18 cellular contexts compared by ENCODE assay signal in genomic region chr19:14476307-14476662, GRCh38. TPM values are rescaled to one million over a fixed set of nuclear protein-coding genes. Genes with fewer than 3 reads are reported as not detected.
DNase-seq lines count a peak whose midpoint lies in the region; ATAC-seq, FAIRE-seq and TF ChIP-seq lines count a peak whose summit lies in the region.
"Had no signal": no experiment of that assay in that cellular context is flagged by ENCODE, and none has a peak within 500 bp of the region (broad histone marks: within the 10 kb centered on the region; RNA-seq: fewer than 3 reads in every experiment).

No MANE protein-coding gene starts in this region.

- FAIRE-seq in A549 (lab: Jason Lieb, UNC), result no peak

- CTCF ChIA-PET in A549 (lab: Yijun Ruan, JAX), result interaction anchor here (1.2 kb wide), 2 partner anchors 10 to 11 kb away, joined by 3 to 4 read pairs; no protein-coding TSS in a partner anchor
- CTCF ChIA-PET in HCT116 (lab: Charles Lee), result interaction anchor here (0.8 kb wide), 1 partner anchor 8 kb away, joined by 3 read pairs; no protein-coding TSS in a partner anchor

- H3K4me2 ChIP-seq in A549, result peak overlapping the region; percentile 61
- peak overlapping the region; percentile 72 for H3K4me2 ChIP-seq in HCT116 (ENCODE audit: low read length)

- peaks cover 36% of the 10 kb centered on the region for H3K36me3 Mint-ChIP-seq in central memory CD8-positive, alpha-beta T cell (ENCODE audit: insufficient read depth)
- H3K36me3 Mint-ChIP-seq in mesothelial cell of epicardium, result peaks cover 4% of the 10 kb centered on the region
- H3K36me3 Mint-ChIP-seq: naive B cell had no signal

- intact Hi-C loops in HCT116 (cut with micrococcal nuclease) (no loop called here), uterus (cut with DNase I; ENCODE audit: low total_unique reads) (no loop called here)

- no peak for TF ChIP-seq POLR2A in A549 (IDR thresholded peaks at IDR 0.05; ENCODE audit: low read length)
- no peak for TF ChIP-seq POLR2A in HCT116 (IDR thresholded peaks at IDR 0.05; ENCODE audit: borderline replicate concordance, extremely low read depth, insufficient read depth, insufficient read length)
- TF ChIP-seq POLR2A in uterus (IDR thresholded peaks at IDR 0.05), result no peak

- H3K9ac ChIP-seq in HCT116 (ENCODE audit: low read length), result peak overlapping the region; percentile 45; the same call in 1 of the 2 replicates

- TF ChIP-seq CTCF in A549 (IDR thresholded peaks at IDR 0.05) (no peak), HCT116 (IDR thresholded peaks at IDR 0.05 in 2 of 3, conservative IDR thresholded peaks at IDR 0.05 in 1 of 3; ENCODE audit: borderline replicate concordance in 1 of 3, insufficient read depth in 1 of 3, low read depth in 2 of 3, low read length in 2 of 3) (no peak), mesothelial cell of epicardium (IDR thresholded peaks at IDR 0.05; ENCODE audit: unreplicated experiment) (no peak), uterus (IDR thresholded peaks at IDR 0.05) (no peak)

- H2AFZ ChIP-seq in HCT116 (ENCODE audit: low read depth, low read length, poor library complexity, severe bottlenecking), result no peak overlapping the region

- H4K20me1 ChIP-seq in HCT116 (ENCODE audit: insufficient read depth), result no peaks in the 10 kb centered on the region

- H3K4me1 ChIP-seq in A549 (peaks cover 35% of the 10 kb centered on the region), HCT116 (ENCODE audit: control insufficient read depth in 1 of 2, insufficient read depth in 2 of 2, low read length in 2 of 2) (peaks cover 22 to 50% of the 10 kb centered on the region in 2 experiments; a peak in 3 of 4 replicates), uterus (peaks cover 0 to 14% of the 10 kb centered on the region in 2 donors)

- no peaks in the 10 kb centered on the region for H3K9me2 ChIP-seq in HCT116 (ENCODE audit: insufficient read depth)

- H3K27me3 ChIP-seq in HCT116 (ENCODE audit: insufficient read depth, low read length), result no peaks in the 10 kb centered on the region
- H3K27me3 ChIP-seq in uterus, result peaks cover 0 to 8% of the 10 kb centered on the region in 2 donors

- peak overlapping the region; percentile 61 for H3K27ac Mint-ChIP-seq in central memory CD8-positive, alpha-beta T cell (ENCODE audit: low read depth)
- peak overlapping the region; percentile 44 for H3K27ac Mint-ChIP-seq in mesothelial cell of epicardium
- H3K27ac Mint-ChIP-seq: CD8-positive, alpha-beta T cell; stimulated activated naive B cell treated with anti-CD40 and anti-IgM and Interleukin-4, amounts not matched to agents 10 μg/mL and 1 μg/mL and 100 μg/mL, for 72 hours had no signal

- TF ChIP-seq EP300 in A549 (IDR thresholded peaks at IDR 0.05), result no peak

- WGBS in A549 (ENCODE audit: missing lambda C conversion rate), result 74% methylated on average over 3 of the region's 7 CpGs

- H3K36me3 ChIP-seq in HCT116 (ENCODE audit: control insufficient read depth in 1 of 2, insufficient read depth in 2 of 2, low read length in 2 of 2), result peaks cover 9 to 10% of the 10 kb centered on the region in 2 experiments; a peak in 3 of 4 replicates
- H3K36me3 ChIP-seq in uterus, result no peaks in the 10 kb centered on the region

- TF ChIP-seq RAD21 in A549 (conservative IDR thresholded peaks at IDR 0.05 in 1 of 2, IDR thresholded peaks at IDR 0.05 in 1 of 2) (no peak), HCT116 (IDR thresholded peaks at IDR 0.05; ENCODE audit: low read depth) (no peak)

- H3K4me1 Mint-ChIP-seq in central memory CD8-positive, alpha-beta T cell, result peaks cover 42% of the 10 kb centered on the region
- H3K4me1 Mint-ChIP-seq in mesothelial cell of epicardium, result peaks cover 44% of the 10 kb centered on the region

- H3K27ac ChIP-seq in A549 (peak overlapping the region; percentile 38 to 84; a peak in 3 of 6 replicates), HCT116 (ENCODE audit: low read depth, low read length) (peak overlapping the region; percentile 51; the same call in 1 of the 2 replicates), uterus (no peak overlapping the region)
- H3K27ac ChIP-seq: tibial artery had no signal

- ATAC-seq in A549 (no peak), HCT116 (no peak), GM19035 (IDR thresholded peaks at IDR 0.05; ENCODE audit: unreplicated experiment) (no peak)
- no peak for ATAC-seq in central memory CD8-positive, alpha-beta T cell (replicated peaks; ENCODE audit: extremely low read depth, poor library complexity, severe bottlenecking)

- TSS peak; percentile 39 for BruUV-seq in HCT116 (replicated peaks; lab: Mats Ljungman, UMichigan)

- H3K4me3 ChIP-seq in A549, result no peak overlapping the region
- peak overlapping the region in 1 of 2 experiments; percentile 3; a peak in 1 of 4 replicates for H3K4me3 ChIP-seq in HCT116 (replicated peaks in 1 of 2; ENCODE audit: low read depth in 1 of 2, low read length in 2 of 2)
- H3K4me3 ChIP-seq in uterus, result no peak overlapping the region
- H3K4me3 ChIP-seq: lower lobe of right lung, tibial artery had no signal

- RAD21 ChIA-PET in HCT116 (lab: Charles Lee; ENCODE audit: low non-redundant PET in 1 of 2, low total read pairs in 2 of 2, uncharacterized antibody in 2 of 2, unreplicated experiment in 2 of 2), result no interaction called here

- peak overlapping the region; percentile 37 for H3K4me3 Mint-ChIP-seq in central memory CD8-positive, alpha-beta T cell
- no peak overlapping the region for H3K4me3 Mint-ChIP-seq in mesothelial cell of epicardium
- H3K4me3 Mint-ChIP-seq: CD8-positive, alpha-beta T cell had no signal

- POLR2A ChIA-PET in A549 (lab: Yijun Ruan, JAX) (interaction anchor here (0.8 kb wide), 1 partner anchor 66 kb away, joined by 3 read pairs; no protein-coding TSS in a partner anchor), HCT116 (lab: Charles Lee) (no interaction called here)

- H3K27me3 Mint-ChIP-seq in central memory CD8-positive, alpha-beta T cell, result peaks cover 24% of the 10 kb centered on the region
- no peaks in the 10 kb centered on the region for H3K27me3 Mint-ChIP-seq in mesothelial cell of epicardium (ENCODE audit: low read depth)

- H3K9me3 ChIP-seq in A549, result no peaks in the 10 kb centered on the region
- no peaks in the 10 kb centered on the region for H3K9me3 ChIP-seq in HCT116 (ENCODE audit: control insufficient read depth in 1 of 2, insufficient read depth in 1 of 2, low read depth in 1 of 2, low read length in 2 of 2)
- no peaks in the 10 kb centered on the region for H3K9me3 ChIP-seq in uterus
- H3K9me3 ChIP-seq: lower lobe of right lung, tibial artery had no signal

- H3K79me2 ChIP-seq in HCT116 (ENCODE audit: insufficient read depth, low read length), result no peaks in the 10 kb centered on the region; the same call in 1 of the 2 replicates

- H3K9me3 Mint-ChIP-seq in central memory CD8-positive, alpha-beta T cell, result no peaks in the 10 kb centered on the region
- no peaks in the 10 kb centered on the region for H3K9me3 Mint-ChIP-seq in mesothelial cell of epicardium
- H3K9me3 Mint-ChIP-seq: CD8-positive, alpha-beta T cell; naive B cell; stimulated activated naive B cell treated with anti-CD40 and anti-IgM and Interleukin-4, amounts not matched to agents 10 μg/mL and 1 μg/mL and 100 μg/mL, for 72 hours had no signal

- DNase-seq in A549 (ENCODE audit: low read depth in 1 of 2, low spot score in 1 of 2) (no peak), HCT116 (ENCODE audit: low read depth, low spot score) (no peak), mesothelial cell of epicardium (ENCODE audit: low spot score in 2 of 2, unreplicated experiment in 2 of 2) (no peak), uterus (no peak), RPMI8226 (no peak), NCI-H226 (no peak)
- DNase-seq in central memory CD8-positive, alpha-beta T cell (ENCODE audit: low spot score in 2 of 2), result no peak
- DNase-seq: amniotic stem cell; lower lobe of right lung; naive B cell; NCI-H146; NCI-H345; stimulated activated naive B cell treated with anti-CD40 and anti-IgM and Interleukin-4, amounts not matched to agents 10 μg/mL and 1 μg/mL and 100 μg/mL, for 72 hours had no signal

RNA-seq across cellular contexts. Expression of gene PTGER1, which starts 1.1 kb away (rescaled TPM):
- 0.06 TPM in 1 of 2 replicates, not detected in the other for polyA plus RNA-seq in A549 (2011; rRNA removed)
- 0.12 and 0.27 TPM in 2 replicates for polyA plus RNA-seq in A549 (2012; cell fraction: cytosol; rRNA removed)
- 0.21 and 0.70 TPM in 2 replicates for polyA plus RNA-seq in A549 (2012; cell fraction: nucleus; rRNA removed)
- polyA plus RNA-seq in A549 (2017; fragmentation: RNase III; extraction: RNeasy Plus Mini Kit Qiagen cat#74134 plus additional on column Dnase treatment), result 0.12 to 0.18 TPM (median 0.17 TPM) in 3 replicates
- polyA minus RNA-seq in A549 (2011; rRNA and poly(A)+ RNA removed), result not detected in 2 replicates
- 1.1 TPM for total RNA-seq in HCT116 (2021; ENCODE audit: unreplicated experiment)
- 0.47 and 0.55 TPM in 2 replicates for polyA plus RNA-seq in HCT116 (2012)
- total RNA-seq in mesothelial cell of epicardium, result 2.8 to 3.5 TPM (median 2.8 TPM) in 3 replicates
- 1 to 10 TPM in 1 of 4 donors, under 1 TPM in 1, not detected in 2; 0.30 to 1.2 TPM for total RNA-seq in uterus
- total RNA-seq: A673, Right ventricle myocardium inferior had no signal

RNA-seq across cellular contexts. Expression of gene GIPC1, which starts 19.6 kb away (rescaled TPM):
- 41.4 and 52.9 TPM in 2 replicates for polyA plus RNA-seq in A549 (2011; rRNA removed)
- polyA plus RNA-seq in A549 (2012; cell fraction: cytosol; rRNA removed), result 99.5 and 148 TPM in 2 replicates
- 116 and 149 TPM in 2 replicates for polyA plus RNA-seq in A549 (2012; cell fraction: nucleus; rRNA removed)
- 81.4 to 88.6 TPM (median 86.4 TPM) in 3 replicates for polyA plus RNA-seq in A549 (2017; fragmentation: RNase III; extraction: RNeasy Plus Mini Kit Qiagen cat#74134 plus additional on column Dnase treatment)
- polyA minus RNA-seq in A549 (2011; rRNA and poly(A)+ RNA removed), result 27.3 and 33.1 TPM in 2 replicates
- 103 TPM for total RNA-seq in HCT116 (2021; ENCODE audit: unreplicated experiment)
- 112 and 135 TPM in 2 replicates for polyA plus RNA-seq in HCT116 (2012)
- total RNA-seq in mesothelial cell of epicardium, result 108 to 111 TPM (median 111 TPM) in 3 replicates
- total RNA-seq in uterus, result 10 to 100 TPM; 14.1 to 70.0 (median 36.3) TPM

RNA-seq across cellular contexts. Expression of gene DNAJB1, which starts 41.9 kb away (rescaled TPM):
- 124 and 126 TPM in 2 replicates for polyA plus RNA-seq in A549 (2011; rRNA removed)
- polyA plus RNA-seq in A549 (2012; cell fraction: cytosol; rRNA removed), result 119 and 126 TPM in 2 replicates
- 90.3 and 104 TPM in 2 replicates for polyA plus RNA-seq in A549 (2012; cell fraction: nucleus; rRNA removed)
- polyA plus RNA-seq in A549 (2017; fragmentation: RNase III; extraction: RNeasy Plus Mini Kit Qiagen cat#74134 plus additional on column Dnase treatment), result 110 to 128 TPM (median 116 TPM) in 3 replicates
- polyA minus RNA-seq in A549 (2011; rRNA and poly(A)+ RNA removed), result 85.5 and 90.5 TPM in 2 replicates
- total RNA-seq in HCT116 (2021; ENCODE audit: unreplicated experiment), result 175 TPM
- 129 and 139 TPM in 2 replicates for polyA plus RNA-seq in HCT116 (2012)
- 106 to 113 TPM (median 110 TPM) in 3 replicates for total RNA-seq in mesothelial cell of epicardium
- 10 to 100 TPM; 10.2 to 66.9 (median 40.6) TPM for total RNA-seq in uterus

RNA-seq across cellular contexts. Expression of gene PKN1, which starts 43.2 kb away (rescaled TPM):
- 26.5 and 33.4 TPM in 2 replicates for polyA plus RNA-seq in A549 (2011; rRNA removed)
- polyA plus RNA-seq in A549 (2012; cell fraction: cytosol; rRNA removed), result 52.0 and 53.8 TPM in 2 replicates
- 57.1 and 61.2 TPM in 2 replicates for polyA plus RNA-seq in A549 (2012; cell fraction: nucleus; rRNA removed)
- polyA plus RNA-seq in A549 (2017; fragmentation: RNase III; extraction: RNeasy Plus Mini Kit Qiagen cat#74134 plus additional on column Dnase treatment), result 37.3 to 45.8 TPM (median 41.7 TPM) in 3 replicates
- polyA minus RNA-seq in A549 (2011; rRNA and poly(A)+ RNA removed), result 82.9 and 96.8 TPM in 2 replicates
- total RNA-seq in HCT116 (2021; ENCODE audit: unreplicated experiment), result 248 TPM
- polyA plus RNA-seq in HCT116 (2012), result 238 and 241 TPM in 2 replicates
- total RNA-seq in mesothelial cell of epicardium, result 84.5 to 89.1 TPM (median 85.9 TPM) in 3 replicates
- total RNA-seq in uterus, result 100 to 1,000 TPM in 1 of 4 donors, 10 to 100 TPM in 3; 56.2 to 129 (median 82.4) TPM

RNA-seq across cellular contexts. Expression of gene TECR, which starts 53.1 kb away (rescaled TPM):
- polyA plus RNA-seq in A549 (2011; rRNA removed) (74.4 and 87.7 TPM in 2 replicates), A549 (2017; fragmentation: RNase III; extraction: RNeasy Plus Mini Kit Qiagen cat#74134 plus additional on column Dnase treatment) (118 to 149 TPM (median 139 TPM) in 3 replicates)
- polyA plus RNA-seq in A549 (2012; cell fraction: cytosol; rRNA removed), result 109 and 151 TPM in 2 replicates
- polyA plus RNA-seq in A549 (2012; cell fraction: nucleus; rRNA removed), result 315 and 372 TPM in 2 replicates
- polyA minus RNA-seq in A549 (2011; rRNA and poly(A)+ RNA removed), result 239 and 266 TPM in 2 replicates
- total RNA-seq in HCT116 (2021; ENCODE audit: unreplicated experiment) (232 TPM), mesothelial cell of epicardium (111 to 116 TPM (median 115 TPM) in 3 replicates), uterus (10 to 100 TPM in 3 of 4 donors, 1 to 10 TPM in 1; 4.6 to 68.2 (median 33.9) TPM)
- 305 and 352 TPM in 2 replicates for polyA plus RNA-seq in HCT116 (2012)

Comparison
In these comparisons a context has a peak if more than half of its experiments do, and no peak if none do; other contexts are left out.
1. H3K27ac ChIP-seq: peak in A549 (2 of 2) and HCT116 (single experiment); none in uterus (0 of 2).